ENCODE assay signal across 1 cellular context in genomic region chr9:2158729-2159128, GRCh38.
TF ChIP-seq lines count a peak whose summit lies in the region.

No MANE protein-coding gene starts in this region.

TF ChIP-seq in A549, 52 proteins besides CTCF, POLR2A, EP300 and RAD21 (continued from another document):
- TF ChIP-seq REST (IDR thresholded peaks at IDR 0.05) = no peak
- no peak for TF ChIP-seq CBX8 (IDR thresholded peaks at IDR 0.05)
- TF ChIP-seq RCOR1 (IDR thresholded peaks at IDR 0.05; ENCODE audit: low read depth, low read length) = no peak
- TF ChIP-seq CEBPB (IDR thresholded peaks at IDR 0.05) = no peak
- no peak for TF ChIP-seq PBX3 (IDR thresholded peaks at IDR 0.05)
- TF ChIP-seq E2F6 (IDR thresholded peaks at IDR 0.05; ENCODE audit: borderline replicate concordance, low read depth) = no peak
- no peak for TF ChIP-seq HDAC2 (IDR thresholded peaks at IDR 0.05)
- no peak for TF ChIP-seq ESRRA (IDR thresholded peaks at IDR 0.05; ENCODE audit: borderline replicate concordance, low read length)
- no peak for TF ChIP-seq MYC (IDR thresholded peaks at IDR 0.05; ENCODE audit: borderline replicate concordance, low read length)
- TF ChIP-seq TFCP2L1 (CRISPR knock-in tag; IDR thresholded peaks at IDR 0.05) = no peak
- no peak for TF ChIP-seq EHMT2 (IDR thresholded peaks at IDR 0.05; ENCODE audit: low read depth)
- TF ChIP-seq NPAS2 (CRISPR knock-in tag; IDR thresholded peaks at IDR 0.05; ENCODE audit: borderline replicate concordance) = no peak
- no peak for TF ChIP-seq BHLHE40 (IDR thresholded peaks at IDR 0.05; ENCODE audit: low read depth, low read length)
- no peak for TF ChIP-seq BCL3 (IDR thresholded peaks at IDR 0.05)
